In genomic region chr1:90707363-90707710, GRCh38 we compare ENCODE assay signal across 8 cellular contexts. TPM values are rescaled to one million over a fixed set of nuclear protein-coding genes. Genes with fewer than 3 reads are reported as not detected.
DNase-seq lines count a peak whose midpoint lies in the region; ATAC-seq lines count a peak whose summit lies in the region.

No MANE protein-coding gene starts in this region.

- H3K27me3 Mint-ChIP-seq in dendritic cell treated with granulocyte-macrophage colony-stimulating factor and Interleukin-4, amounts not matched to agents 40 ng/mL and 50 ng/mL, for 4 days: peaks cover 87% of the 10 kb centered on the region
- peaks cover 81 to 94% (median 85%) of the 10 kb centered on the region in 5 donors for H3K27me3 Mint-ChIP-seq in naive thymus-derived CD4-positive, alpha-beta T cell

- H3K4me3 ChIP-seq in MG63: peak overlapping the region; percentile 13; the same call in 1 of the 2 replicates
- no peak overlapping the region for H3K4me3 ChIP-seq in naive thymus-derived CD4-positive, alpha-beta T cell (ENCODE audit: low read length)

- intact Hi-C loops in dendritic cell treated with granulocyte-macrophage colony-stimulating factor and Interleukin-4, amounts not matched to agents 40 ng/mL and 50 ng/mL, for 4 days (cut with micrococcal nuclease): no loop called here
- intact Hi-C loops in naive thymus-derived CD4-positive, alpha-beta T cell (cut with micrococcal nuclease): no loop called here

- DNase-seq in COLO829 (ENCODE audit: low spot score) (peak; percentile 30), MG63 (peak; percentile 64), RPMI8226 (no peak), occipital lobe (lab: John Stamatoyannopoulos, UW) (no peak)
- DNase-seq in naive thymus-derived CD4-positive, alpha-beta T cell: peak in 1 of 9 donors; percentile 27

- H3K9me3 ChIP-seq in MG63: no peaks in the 10 kb centered on the region
- H3K9me3 ChIP-seq in naive thymus-derived CD4-positive, alpha-beta T cell (ENCODE audit: control insufficient read depth in 2 of 3, low read length in 3 of 3): no peaks in the 10 kb centered on the region

- peaks cover 0 to 6% of the 10 kb centered on the region in 2 donors for H3K4me1 ChIP-seq in naive thymus-derived CD4-positive, alpha-beta T cell (ENCODE audit: control insufficient read depth in 2 of 2, insufficient read depth in 2 of 2, low read length in 2 of 2)

- H3K4me3 Mint-ChIP-seq in dendritic cell treated with granulocyte-macrophage colony-stimulating factor and Interleukin-4, amounts not matched to agents 40 ng/mL and 50 ng/mL, for 4 days: peak overlapping the region; percentile 66
- peak overlapping the region in 9 of 10 donors; percentile 17 to 75 (median 65) for H3K4me3 Mint-ChIP-seq in naive thymus-derived CD4-positive, alpha-beta T cell

- H3K36me3 Mint-ChIP-seq in dendritic cell treated with granulocyte-macrophage colony-stimulating factor and Interleukin-4, amounts not matched to agents 40 ng/mL and 50 ng/mL, for 4 days (ENCODE audit: low read depth): no peaks in the 10 kb centered on the region
- H3K36me3 Mint-ChIP-seq in naive thymus-derived CD4-positive, alpha-beta T cell: peaks cover 0 to 6% (median 4%) of the 10 kb centered on the region in 5 donors

- CTCF ChIA-PET in naive thymus-derived CD4-positive, alpha-beta T cell (lab: Charles Lee): no interaction called here

- H3K27ac Mint-ChIP-seq in dendritic cell treated with granulocyte-macrophage colony-stimulating factor and Interleukin-4, amounts not matched to agents 40 ng/mL and 50 ng/mL, for 4 days: no peak overlapping the region
- peak overlapping the region in 1 of 9 donors; percentile 38 for H3K27ac Mint-ChIP-seq in naive thymus-derived CD4-positive, alpha-beta T cell

- H3K9me3 Mint-ChIP-seq in dendritic cell treated with granulocyte-macrophage colony-stimulating factor and Interleukin-4, amounts not matched to agents 40 ng/mL and 50 ng/mL, for 4 days: no peaks in the 10 kb centered on the region
- H3K9me3 Mint-ChIP-seq in naive thymus-derived CD4-positive, alpha-beta T cell: peaks cover 0 to 44% (median 4%) of the 10 kb centered on the region in 11 donors

- no peaks in the 10 kb centered on the region for H3K36me3 ChIP-seq in MG63
- H3K36me3 ChIP-seq in naive thymus-derived CD4-positive, alpha-beta T cell (ENCODE audit: control insufficient read depth in 2 of 3, insufficient read depth in 3 of 3, low read length in 3 of 3): no peaks in the 10 kb centered on the region

- H3K4me1 Mint-ChIP-seq in dendritic cell treated with granulocyte-macrophage colony-stimulating factor and Interleukin-4, amounts not matched to agents 40 ng/mL and 50 ng/mL, for 4 days (ENCODE audit: low read depth): peaks cover 19% of the 10 kb centered on the region
- peaks cover 6 to 24% (median 12%) of the 10 kb centered on the region in 7 donors for H3K4me1 Mint-ChIP-seq in naive thymus-derived CD4-positive, alpha-beta T cell

- no peak overlapping the region for H3K27ac ChIP-seq in naive thymus-derived CD4-positive, alpha-beta T cell (ENCODE audit: low read depth, low read length)

- peak; percentile 45 for ATAC-seq in naive thymus-derived CD4-positive, alpha-beta T cell
- ATAC-seq in HG03439 (IDR thresholded peaks at IDR 0.05; ENCODE audit: unreplicated experiment): no peak
- no peak for ATAC-seq in HG03045 (IDR thresholded peaks at IDR 0.05; ENCODE audit: unreplicated experiment)

- POLR2A ChIA-PET in naive thymus-derived CD4-positive, alpha-beta T cell (lab: Charles Lee): no interaction called here

- H3K27me3 ChIP-seq in MG63: peaks cover 48% of the 10 kb centered on the region
- H3K27me3 ChIP-seq in naive thymus-derived CD4-positive, alpha-beta T cell (ENCODE audit: control insufficient read depth in 2 of 2, insufficient read depth in 2 of 2, low read length in 2 of 2): peaks cover 5 to 53% of the 10 kb centered on the region in 2 donors

RNA-seq across cellular contexts. Expression of gene BARHL2, which starts 9.8 kb away (rescaled TPM):
- total RNA-seq in MG63 (2014; rRNA removed; shearing (Covaris generic); ENCODE audit: low replicate concordance): not detected in 2 replicates
- not detected for total RNA-seq in naive thymus-derived CD4-positive, alpha-beta T cell
- not detected for polyA plus RNA-seq in naive thymus-derived CD4-positive, alpha-beta T cell
- not detected for total RNA-seq in occipital lobe

Comparison
In these comparisons a context has a peak if more than half of its experiments do, and no peak if none do; other contexts are left out.
1. DNase-seq: peak in COLO829 (single experiment) and MG63 (single experiment); none in RPMI8226 (single experiment) and occipital lobe (single experiment).